10 cellular contexts compared by ENCODE assay signal in genomic region chr17:46154151-46154816, GRCh38. TPM values are rescaled to one million over a fixed set of nuclear protein-coding genes. Genes with fewer than 3 reads are reported as not detected.
DNase-seq lines count a peak whose midpoint lies in the region; ATAC-seq, FAIRE-seq and TF ChIP-seq lines count a peak whose summit lies in the region.
"Had no signal": no experiment of that assay in that cellular context is flagged by ENCODE, and none has a peak within 500 bp of the region (broad histone marks: within the 10 kb centered on the region; RNA-seq: fewer than 3 reads in every experiment).

No MANE protein-coding gene starts in this region.

- no peak for TF ChIP-seq POLR2A in upper lobe of left lung (IDR thresholded peaks at IDR 0.05)

- no peak for TF ChIP-seq CTCF in kidney (IDR thresholded peaks at IDR 0.05; ENCODE audit: borderline replicate concordance, extremely low read depth, insufficient read depth)
- TF ChIP-seq CTCF in upper lobe of left lung (IDR thresholded peaks at IDR 0.05), result no peak
- TF ChIP-seq CTCF in PC-9 (conservative IDR thresholded peaks at IDR 0.05), result no peak

- peaks cover 97% of the 10 kb centered on the region for H4K20me1 ChIP-seq in PC-9 (ENCODE audit: insufficient read depth)

- peaks cover 30% of the 10 kb centered on the region for H3F3A ChIP-seq in PC-9 (ENCODE audit: insufficient read depth, low read depth)

- WGBS in upper lobe of left lung, 2 donors, result 42 to 52% methylated on average over 9 of the region's 9 CpGs

- H3K27me3 ChIP-seq in upper lobe of left lung, result no peaks in the 10 kb centered on the region
- no peaks in the 10 kb centered on the region for H3K27me3 ChIP-seq in PC-9 (ENCODE audit: insufficient read depth, low read depth)

- H3K9me3 ChIP-seq in kidney (ENCODE audit: control insufficient read depth in 1 of 2, low read length in 2 of 2) (no peaks in the 10 kb centered on the region), upper lobe of left lung (no peaks in the 10 kb centered on the region), PC-9 (ENCODE audit: insufficient read depth, low read depth) (no peaks in the 10 kb centered on the region)

- BruUV-seq in PC-9 (replicated peaks; lab: Mats Ljungman, UMichigan), result no TSS peak

- no peaks in the 10 kb centered on the region for H3K9me2 ChIP-seq in PC-9 (ENCODE audit: insufficient read depth)

- no peaks in the 10 kb centered on the region for H3K27me3 Mint-ChIP-seq in activated CD8-positive, alpha-beta T cell treated with anti-CD3 and anti-CD28 coated beads, Interleukin-2, amount 10 ng/mL, durations not matched to agents 7 days and 5 days (ENCODE audit: low read depth)

- peak overlapping the region; percentile 80 for H3K27ac Mint-ChIP-seq in activated CD8-positive, alpha-beta T cell treated with anti-CD3 and anti-CD28 coated beads, Interleukin-2, amount 10 ng/mL, durations not matched to agents 7 days and 5 days

- no peak overlapping the region for H3K9ac ChIP-seq in kidney (ENCODE audit: low read length in 2 of 2)

- TF ChIP-seq EP300 in upper lobe of left lung (IDR thresholded peaks at IDR 0.05), result no peak

- ATAC-seq in activated CD8-positive, alpha-beta T cell treated with anti-CD3 and anti-CD28 coated beads, Interleukin-2, amount 10 ng/mL, durations not matched to agents 7 days and 5 days, result peak; percentile 63
- no peak for ATAC-seq in upper lobe of left lung (ENCODE audit: low FRiP score in 2 of 2)
- no peak for ATAC-seq in GM19035 (IDR thresholded peaks at IDR 0.05; ENCODE audit: unreplicated experiment)

- H3K36me3 ChIP-seq in kidney (ENCODE audit: control insufficient read depth in 1 of 2, insufficient read depth in 2 of 2, low read length in 2 of 2) (no peaks in the 10 kb centered on the region), upper lobe of left lung (no peaks in the 10 kb centered on the region), PC-9 (ENCODE audit: low read depth) (peaks cover 3% of the 10 kb centered on the region; the same call in 1 of the 2 replicates)

- intact Hi-C loops in kidney (cut with DNase I), result no loop called here
- intact Hi-C loops in PC-9 (cut with micrococcal nuclease; ENCODE audit: unreplicated experiment), result no loop called here

- H3K4me3 Mint-ChIP-seq in activated CD8-positive, alpha-beta T cell treated with anti-CD3 and anti-CD28 coated beads, Interleukin-2, amount 10 ng/mL, durations not matched to agents 7 days and 5 days, result peak overlapping the region; percentile 53

- H3K36me3 Mint-ChIP-seq in activated CD8-positive, alpha-beta T cell treated with anti-CD3 and anti-CD28 coated beads, Interleukin-2, amount 10 ng/mL, durations not matched to agents 7 days and 5 days (ENCODE audit: low read depth), result peaks cover 25% of the 10 kb centered on the region

- POLR2A ChIA-PET in activated CD8-positive, alpha-beta T cell treated with anti-CD3 and anti-CD28 coated beads, Interleukin-2, amount 10 ng/mL, durations not matched to agents 7 days and 5 days (lab: Charles Lee), result interaction anchor here (1.3 kb wide), 1 partner anchor 9 kb away, joined by 8 read pairs; no protein-coding TSS in a partner anchor
- POLR2A ChIA-PET in PC-9 (lab: Charles Lee; ENCODE audit: unreplicated experiment), result interaction anchor here (0.6 kb wide), 1 partner anchor 106 kb away, joined by 3 read pairs; no protein-coding TSS in a partner anchor

- H2AFZ ChIP-seq in PC-9, result no peak overlapping the region

- FAIRE-seq in kidney (lab: Jason Lieb, UNC), result no peak

- no peak overlapping the region for H3K4me3 ChIP-seq in kidney (ENCODE audit: low read length in 2 of 2)
- H3K4me3 ChIP-seq in upper lobe of left lung, result no peak overlapping the region
- no peak overlapping the region for H3K4me3 ChIP-seq in PC-9

- H3K4me2 ChIP-seq in PC-9, result no peak overlapping the region

- H3K27ac ChIP-seq in kidney (ENCODE audit: low read depth in 2 of 2, low read length in 2 of 2) (no peak overlapping the region), upper lobe of left lung (peak overlapping the region; percentile 20 to 74 (median 54)), PC-9 (no peak overlapping the region)

- H3K4me1 ChIP-seq in kidney (ENCODE audit: control insufficient read depth in 1 of 2, insufficient read depth in 1 of 2, low read depth in 1 of 2, low read length in 2 of 2) (peaks cover 17 to 50% of the 10 kb centered on the region in 2 donors), upper lobe of left lung (peaks cover 77 to 99% (median 88%) of the 10 kb centered on the region in 4 donors), PC-9 (replicated peaks; ENCODE audit: insufficient read depth) (no peaks in the 10 kb centered on the region; the same call in 1 of the 2 replicates)

- H3K79me2 ChIP-seq in PC-9 (ENCODE audit: low read depth), result peaks cover 98% of the 10 kb centered on the region

- H3K9me3 Mint-ChIP-seq in activated CD8-positive, alpha-beta T cell treated with anti-CD3 and anti-CD28 coated beads, Interleukin-2, amount 10 ng/mL, durations not matched to agents 7 days and 5 days (ENCODE audit: insufficient read depth), result no peaks in the 10 kb centered on the region

- CTCF ChIA-PET in activated CD8-positive, alpha-beta T cell treated with anti-CD3 and anti-CD28 coated beads, Interleukin-2, amount 10 ng/mL, durations not matched to agents 7 days and 5 days (lab: Charles Lee), result interaction anchor here (0.9 to 2.0 kb wide), 7 partner anchors 9 to 152 kb away, joined by 3 to 6 read pairs (median 4); partner anchors contain the start of gene KANSL1
- CTCF ChIA-PET in PC-9 (lab: Charles Lee), result no interaction called here

- H3K4me1 Mint-ChIP-seq in activated CD8-positive, alpha-beta T cell treated with anti-CD3 and anti-CD28 coated beads, Interleukin-2, amount 10 ng/mL, durations not matched to agents 7 days and 5 days (ENCODE audit: low read depth), result peaks cover 72% of the 10 kb centered on the region

- DNase-seq in stimulated activated CD4-positive, alpha-beta T cell treated with anti-CD3 and anti-CD28 coated beads, Interleukin-15, amount 100 ng/mL, for 24 hours, result peak; percentile 48
- no peak for DNase-seq in stimulated activated CD4-positive, alpha-beta T cell treated with anti-CD3 and anti-CD28 coated beads, Interleukin-1b, Interleukin-23, amount 100 ng/mL, for 48 hours
- peak; percentile 40 for DNase-seq in activated CD8-positive, alpha-beta T cell treated with anti-CD3 and anti-CD28 coated beads, Interleukin-2, amount 10 ng/mL, durations not matched to agents 7 days and 5 days
- peak; percentile 32 for DNase-seq in kidney
- DNase-seq in upper lobe of left lung, result no peak
- DNase-seq in NCI-H146 (lab: John Stamatoyannopoulos, UW), result no peak
- no peak for DNase-seq in PC-9
- DNase-seq: left cardiac atrium, NCI-H748 treated with DMSO at 0.1 percent for 48 hours had no signal

RNA-seq across cellular contexts. Expression of gene KANSL1, which starts 38.9 kb away (rescaled TPM):
- total RNA-seq in activated CD8-positive, alpha-beta T cell treated with anti-CD3 and anti-CD28 coated beads, Interleukin-2, amount 10 ng/mL, durations not matched to agents 7 days and 5 days, result 10 to 100 TPM; 80.5 to 82.8 TPM
- total RNA-seq in kidney (97.3 TPM), upper lobe of left lung (100 to 1,000 TPM in 3 of 6 donors, 10 to 100 TPM in 3; 60.5 to 294 (median 108) TPM), PC-9 (2021) (42.6 and 52.5 TPM in 2 replicates)
- polyA plus RNA-seq in kidney (ENCODE audit: insufficient read depth, low read depth, low replicate concordance), result 13.7 TPM

Comparison
In these comparisons a context has a peak if more than half of its experiments do, and no peak if none do; other contexts are left out.
1. DNase-seq: peak in stimulated activated CD4-positive, alpha-beta T cell treated with anti-CD3 and anti-CD28 coated beads, Interleukin-15, amount 100 ng/mL, for 24 hours (single experiment), activated CD8-positive, alpha-beta T cell treated with anti-CD3 and anti-CD28 coated beads, Interleukin-2, amount 10 ng/mL, durations not matched to agents 7 days and 5 days (single experiment) and kidney (single experiment); none in stimulated activated CD4-positive, alpha-beta T cell treated with anti-CD3 and anti-CD28 coated beads, Interleukin-1b, Interleukin-23, amount 100 ng/mL, for 48 hours (single experiment), upper lobe of left lung (0 of 2), NCI-H146 (single experiment) and PC-9 (0 of 2).
2. H3K27ac ChIP-seq: peak in upper lobe of left lung (4 of 4); none in kidney (0 of 2) and PC-9 (single experiment).